Comparison of ENCODE assay signal across 10 cellular contexts in genomic region chr17:411416-412120, GRCh38. TPM values are rescaled to one million over a fixed set of nuclear protein-coding genes. Genes with fewer than 3 reads are reported as not detected.
DNase-seq lines count a peak whose midpoint lies in the region; ATAC-seq, FAIRE-seq and TF ChIP-seq lines count a peak whose summit lies in the region.
"Had no signal": no experiment of that assay in that cellular context is flagged by ENCODE, and none has a peak within 500 bp of the region (broad histone marks: within the 10 kb centered on the region; RNA-seq: fewer than 3 reads in every experiment).

No MANE protein-coding gene starts in this region.

- no peaks in the 10 kb centered on the region for H4K20me1 ChIP-seq in keratinocyte (ENCODE audit: control insufficient read depth, extremely low read depth, insufficient read depth, low read length)

- no peaks in the 10 kb centered on the region for H3K9me3 Mint-ChIP-seq in activated T-helper 1 cell treated with anti-CD3 and anti-CD28 coated beads, Interleukin-12 subunit alpha, Interleukin-12 subunit beta, Interleukin-2, Interleukin-4 antibody, amounts not matched to agents 30 ng/mL and 10 ng/mL and 1 ng/mL, durations not matched to agents 14 hours and 24 hours and 36 hours
- no peaks in the 10 kb centered on the region for H3K9me3 Mint-ChIP-seq in type B pancreatic cell

- no peak for DNase-seq in left ventricle myocardium inferior
- no peak for DNase-seq in right cardiac atrium
- no peak for DNase-seq in activated T-helper 1 cell treated with anti-CD3 and anti-CD28 coated beads, Interleukin-12 subunit alpha, Interleukin-12 subunit beta, Interleukin-2, Interleukin-4 antibody, amounts not matched to agents 30 ng/mL and 10 ng/mL and 1 ng/mL, durations not matched to agents 14 hours and 24 hours and 36 hours (ENCODE audit: low spot score)
- no peak for DNase-seq in keratinocyte (ENCODE audit: low read depth, low spot score)
- no peak for DNase-seq in type B pancreatic cell (ENCODE audit: extremely low spot score, unreplicated experiment)
- DNase-seq in LoVo (ENCODE audit: low spot score) = no peak
- no peak for DNase-seq in central memory CD4-positive, alpha-beta T cell

- TF ChIP-seq CTCF in left ventricle myocardium inferior (IDR thresholded peaks at IDR 0.05; ENCODE audit: borderline replicate concordance) = no peak
- no peak for TF ChIP-seq CTCF in keratinocyte (optimal IDR thresholded peaks at IDR 0.05 in 1 of 3, IDR thresholded peaks at IDR 0.05 in 1 of 3, conservative IDR thresholded peaks at IDR 0.05 in 1 of 3; ENCODE audit: extremely low read depth in 1 of 3, insufficient read depth in 2 of 3, low read length in 3 of 3)
- no peak for TF ChIP-seq CTCF in type B pancreatic cell (conservative IDR thresholded peaks at IDR 0.05)

- H3K27ac ChIP-seq in left ventricle myocardium inferior (replicated peaks) = peak overlapping the region; percentile 86
- no peak overlapping the region for H3K27ac ChIP-seq in right cardiac atrium (ENCODE audit: low read length)
- H3K27ac ChIP-seq in keratinocyte (ENCODE audit: control insufficient read depth, insufficient read depth, low read length) = no peak overlapping the region

- peaks cover 6% of the 10 kb centered on the region for H3K36me3 ChIP-seq in left ventricle myocardium inferior
- H3K36me3 ChIP-seq in keratinocyte (ENCODE audit: control insufficient read depth in 2 of 2, extremely low read depth in 1 of 2, insufficient read depth in 2 of 2, low read length in 2 of 2) = peaks cover 0 to 3% of the 10 kb centered on the region in 2 experiments

- 76% methylated on average over 13 of the region's 13 CpGs for WGBS in right cardiac atrium

- H3K4me3 Mint-ChIP-seq in activated T-helper 1 cell treated with anti-CD3 and anti-CD28 coated beads, Interleukin-12 subunit alpha, Interleukin-12 subunit beta, Interleukin-2, Interleukin-4 antibody, amounts not matched to agents 30 ng/mL and 10 ng/mL and 1 ng/mL, durations not matched to agents 14 hours and 24 hours and 36 hours = peak overlapping the region; percentile 95
- H3K4me3 Mint-ChIP-seq in type B pancreatic cell = peak overlapping the region; percentile 96

- H3K4me2 ChIP-seq in keratinocyte (ENCODE audit: control insufficient read depth, extremely low read depth, insufficient read depth, low read depth, low read length) = peak overlapping the region; percentile 78

- ATAC-seq in right cardiac atrium = no peak
- ATAC-seq in GM21825 (IDR thresholded peaks at IDR 0.05; ENCODE audit: unreplicated experiment) = no peak

- H3K4me3 ChIP-seq in left ventricle myocardium inferior (peak overlapping the region; percentile 93), right cardiac atrium (ENCODE audit: low read length) (no peak overlapping the region), keratinocyte (ENCODE audit: control insufficient read depth in 2 of 3, extremely low read depth in 1 of 3, insufficient read depth in 2 of 3, low read depth in 1 of 3, low read length in 3 of 3) (peak overlapping the region in 1 of 3 experiments; percentile 93)

- H3K27me3 ChIP-seq in left ventricle myocardium inferior (ENCODE audit: low read depth) (no peaks in the 10 kb centered on the region), right cardiac atrium (ENCODE audit: control insufficient read depth, insufficient read depth) (no peaks in the 10 kb centered on the region), keratinocyte (ENCODE audit: control insufficient read depth, extremely low read depth, insufficient read depth, low read length) (no peaks in the 10 kb centered on the region)
- H3K27me3 ChIP-seq: pancreas had no signal

- peaks cover 68% of the 10 kb centered on the region for H3K4me1 Mint-ChIP-seq in activated T-helper 1 cell treated with anti-CD3 and anti-CD28 coated beads, Interleukin-12 subunit alpha, Interleukin-12 subunit beta, Interleukin-2, Interleukin-4 antibody, amounts not matched to agents 30 ng/mL and 10 ng/mL and 1 ng/mL, durations not matched to agents 14 hours and 24 hours and 36 hours (ENCODE audit: low read depth)
- peaks cover 31% of the 10 kb centered on the region for H3K4me1 Mint-ChIP-seq in type B pancreatic cell (ENCODE audit: unreplicated experiment)

- H3K27me3 Mint-ChIP-seq in activated T-helper 1 cell treated with anti-CD3 and anti-CD28 coated beads, Interleukin-12 subunit alpha, Interleukin-12 subunit beta, Interleukin-2, Interleukin-4 antibody, amounts not matched to agents 30 ng/mL and 10 ng/mL and 1 ng/mL, durations not matched to agents 14 hours and 24 hours and 36 hours (ENCODE audit: insufficient read depth) = peaks cover 7% of the 10 kb centered on the region
- peaks cover 5% of the 10 kb centered on the region for H3K27me3 Mint-ChIP-seq in type B pancreatic cell

- H2AFZ ChIP-seq in keratinocyte (ENCODE audit: control insufficient read depth, low read length) = no peak overlapping the region

- H3K4me1 ChIP-seq in left ventricle myocardium inferior (peaks cover 30% of the 10 kb centered on the region), right cardiac atrium (ENCODE audit: control insufficient read depth, insufficient read depth, low read length) (no peaks in the 10 kb centered on the region), keratinocyte (ENCODE audit: control insufficient read depth, extremely low read depth, insufficient read depth, low read length) (peaks cover 11% of the 10 kb centered on the region)

- intact Hi-C loops in left ventricle myocardium inferior (cut with micrococcal nuclease) (loop anchor here (5.0 kb wide), 1 partner anchor 291 kb away; no protein-coding TSS in a partner anchor), right cardiac atrium (cut with DNase I) (loop anchor here (5.0 kb wide), 2 partner anchors 286 to 291 kb away; no protein-coding TSS in a partner anchor)
- intact Hi-C loops in activated T-helper 1 cell treated with anti-CD3 and anti-CD28 coated beads, Interleukin-12 subunit alpha, Interleukin-12 subunit beta, Interleukin-2, Interleukin-4 antibody, amounts not matched to agents 30 ng/mL and 10 ng/mL and 1 ng/mL, durations not matched to agents 14 hours and 24 hours and 36 hours (cut with micrococcal nuclease) = loop anchor here (1.0 to 2.0 kb wide), 5 partner anchors 149 to 570 kb away; partner anchors contain the start of genes GLOD4 and MRM3

- FAIRE-seq in keratinocyte (lab: Jason Lieb, UNC) = no peak
- FAIRE-seq: bronchial epithelial cell had no signal

- H3K79me2 ChIP-seq in keratinocyte (ENCODE audit: control insufficient read depth, insufficient read depth, low read length) = peaks cover 10% of the 10 kb centered on the region

- H3K9me1 ChIP-seq in keratinocyte (ENCODE audit: control insufficient read depth, extremely low read depth, insufficient read depth, low read length) = no peaks in the 10 kb centered on the region

- peak overlapping the region; percentile 90 for H3K27ac Mint-ChIP-seq in activated T-helper 1 cell treated with anti-CD3 and anti-CD28 coated beads, Interleukin-12 subunit alpha, Interleukin-12 subunit beta, Interleukin-2, Interleukin-4 antibody, amounts not matched to agents 30 ng/mL and 10 ng/mL and 1 ng/mL, durations not matched to agents 14 hours and 24 hours and 36 hours
- peak overlapping the region; percentile 94 for H3K27ac Mint-ChIP-seq in type B pancreatic cell

- dilution Hi-C loops in keratinocyte (cut with MboI; ENCODE audit: extremely low pct_ligation_motif_present, low sequenced_read_pairs) = no loop called here

- H3K9me3 ChIP-seq in left ventricle myocardium inferior (replicated peaks) (no peaks in the 10 kb centered on the region), right cardiac atrium (ENCODE audit: control insufficient read depth, low read length) (no peaks in the 10 kb centered on the region), keratinocyte (ENCODE audit: control insufficient read depth, low read depth, low read length) (no peaks in the 10 kb centered on the region)
- H3K9me3 ChIP-seq: pancreas had no signal

- H3K9ac ChIP-seq in keratinocyte (ENCODE audit: control insufficient read depth, extremely low read depth, insufficient read depth, low read length) = peak overlapping the region; percentile 91

- peaks cover 40% of the 10 kb centered on the region for H3K36me3 Mint-ChIP-seq in activated T-helper 1 cell treated with anti-CD3 and anti-CD28 coated beads, Interleukin-12 subunit alpha, Interleukin-12 subunit beta, Interleukin-2, Interleukin-4 antibody, amounts not matched to agents 30 ng/mL and 10 ng/mL and 1 ng/mL, durations not matched to agents 14 hours and 24 hours and 36 hours (ENCODE audit: low read depth)
- peaks cover 3% of the 10 kb centered on the region for H3K36me3 Mint-ChIP-seq in type B pancreatic cell

RNA-seq across cellular contexts. Expression of gene RFLNB, which starts 34.2 kb away (rescaled TPM):
- total RNA-seq in left ventricle myocardium inferior (13.0 TPM), right cardiac atrium (10 to 100 TPM; 14.0 to 28.7 (median 17.2) TPM), type B pancreatic cell (ENCODE audit: low replicate concordance) (6.0 and 22.0 TPM in 2 replicates)
- polyA plus RNA-seq in right cardiac atrium (19.2 TPM), keratinocyte (0.86 to 3.4 TPM (median 1.3 TPM) in 3 replicates)
- 111 and 112 TPM in 2 replicates for total RNA-seq in activated T-helper 1 cell treated with anti-CD3 and anti-CD28 coated beads, Interleukin-12 subunit alpha, Interleukin-12 subunit beta, Interleukin-2, Interleukin-4 antibody, amounts not matched to agents 30 ng/mL and 10 ng/mL and 1 ng/mL, durations not matched to agents 14 hours and 24 hours and 36 hours
- polyA plus RNA-seq in keratinocyte (2011; ENCODE audit: low read depth) = 0.66 TPM
- polyA plus RNA-seq in keratinocyte (2011; cell fraction: cytosol; rRNA removed) = 1.4 and 2.5 TPM in 2 replicates
- polyA plus RNA-seq in keratinocyte (2011; cell fraction: nucleus; rRNA removed) = 0.93 and 1.3 TPM in 2 replicates
- polyA plus RNA-seq in keratinocyte (2012; ENCODE audit: low replicate concordance) = 0.69 and 7.1 TPM in 2 replicates
- 1.3 to 3.9 TPM (median 1.7 TPM) in 3 replicates for polyA minus RNA-seq in keratinocyte
- polyA minus RNA-seq in keratinocyte (2011; cell fraction: cytosol; rRNA and poly(A)+ RNA removed) = 2.5 TPM
- polyA minus RNA-seq in keratinocyte (2011; cell fraction: nucleus; rRNA and poly(A)+ RNA removed) = 0.32 and 1.1 TPM in 2 replicates

RNA-seq across cellular contexts. Expression of gene RPH3AL, which starts 59.0 kb away (rescaled TPM):
- total RNA-seq in left ventricle myocardium inferior (4.0 TPM), right cardiac atrium (10 to 100 TPM in 2 of 4 donors, 1 to 10 TPM in 2; 4.7 to 11.5 (median 10.2) TPM), type B pancreatic cell (ENCODE audit: low replicate concordance) (13.5 and 14.9 TPM in 2 replicates)
- polyA plus RNA-seq in right cardiac atrium (6.7 TPM), keratinocyte (0.31 to 1.2 TPM (median 0.94 TPM) in 3 replicates)
- total RNA-seq in activated T-helper 1 cell treated with anti-CD3 and anti-CD28 coated beads, Interleukin-12 subunit alpha, Interleukin-12 subunit beta, Interleukin-2, Interleukin-4 antibody, amounts not matched to agents 30 ng/mL and 10 ng/mL and 1 ng/mL, durations not matched to agents 14 hours and 24 hours and 36 hours = 2.3 and 3.2 TPM in 2 replicates
- polyA plus RNA-seq in keratinocyte (2011; ENCODE audit: low read depth) = not detected
- 0.22 and 0.70 TPM in 2 replicates for polyA plus RNA-seq in keratinocyte (2011; cell fraction: cytosol; rRNA removed)
- polyA plus RNA-seq in keratinocyte (2011; cell fraction: nucleus; rRNA removed) = 0.69 and 0.77 TPM in 2 replicates
- 0.24 and 0.64 TPM in 2 replicates for polyA plus RNA-seq in keratinocyte (2012; ENCODE audit: low replicate concordance)
- polyA minus RNA-seq in keratinocyte = 0.38 to 0.63 TPM in 2 of 3 replicates, not detected in the other
- polyA minus RNA-seq in keratinocyte (2011; cell fraction: cytosol; rRNA and poly(A)+ RNA removed) = not detected
- polyA minus RNA-seq in keratinocyte (2011; cell fraction: nucleus; rRNA and poly(A)+ RNA removed) = 0.84 and 1.4 TPM in 2 replicates
